19 cellular contexts compared by ENCODE assay signal in the genomic region with DNA sequence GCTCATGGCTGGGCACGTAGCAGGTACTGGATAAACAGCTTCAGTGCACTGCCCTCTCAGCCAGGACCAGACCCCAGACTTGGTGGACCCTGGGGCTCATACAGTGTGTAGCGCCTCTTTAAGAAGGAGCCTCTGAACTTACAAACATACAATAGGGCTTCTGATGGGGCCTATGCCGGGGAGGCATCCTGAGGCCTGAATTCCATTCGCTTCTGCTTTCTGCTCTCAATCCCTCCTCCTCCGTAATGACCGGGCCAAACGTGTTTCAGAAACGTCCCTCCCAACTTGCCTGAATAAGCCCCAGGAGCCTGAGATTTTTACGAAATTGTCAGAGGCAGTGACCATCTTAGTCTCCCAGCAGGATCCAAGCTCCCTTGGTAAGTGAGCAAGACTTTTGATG.
DNase-seq lines count a peak whose midpoint lies in the region; ATAC-seq, FAIRE-seq and TF ChIP-seq lines count a peak whose summit lies in the region.
"Had no signal": no experiment of that assay in that cellular context is flagged by ENCODE, and none has a peak within 500 bp of the region (broad histone marks: within the 10 kb centered on the region; RNA-seq: fewer than 3 reads in every experiment).

No MANE protein-coding gene starts in this region.

- CTCF ChIA-PET in activated CD8-positive, alpha-beta T cell treated with anti-CD3 and anti-CD28 coated beads, Interleukin-2, amount 10 ng/mL, durations not matched to agents 7 days and 5 days (lab: Charles Lee): no interaction called here

- no peaks in the 10 kb centered on the region for H3K9me3 ChIP-seq in right atrium auricular region
- H3K9me3 ChIP-seq in SJCRH30 (replicated peaks): no peaks in the 10 kb centered on the region
- no peaks in the 10 kb centered on the region for H3K9me3 ChIP-seq in mucosa of descending colon
- H3K9me3 ChIP-seq: ovary, testis had no signal

- H3K27ac ChIP-seq in right atrium auricular region (no peak overlapping the region), SJCRH30 (peak overlapping the region; percentile 4; the same call in 1 of the 2 replicates)
- H3K27ac ChIP-seq: ovary, testis had no signal

- POLR2A ChIA-PET in activated CD8-positive, alpha-beta T cell treated with anti-CD3 and anti-CD28 coated beads, Interleukin-2, amount 10 ng/mL, durations not matched to agents 7 days and 5 days (lab: Charles Lee): no interaction called here

- no peaks in the 10 kb centered on the region for H3K27me3 Mint-ChIP-seq in activated CD8-positive, alpha-beta T cell treated with anti-CD3 and anti-CD28 coated beads, Interleukin-2, amount 10 ng/mL, durations not matched to agents 7 days and 5 days (ENCODE audit: low read depth)

- intact Hi-C loops in cardiac septum (cut with DNase I) (no loop called here), left colon (cut with DNase I, micrococcal nuclease) (no loop called here), mucosa of descending colon (cut with DNase I, micrococcal nuclease) (no loop called here)

- H3K27me3 ChIP-seq in right atrium auricular region (no peaks in the 10 kb centered on the region), SJCRH30 (no peaks in the 10 kb centered on the region)
- H3K27me3 ChIP-seq: ovary, testis had no signal

- ATAC-seq in left colon (no peak), mucosa of descending colon (no peak)
- no peak for ATAC-seq in activated CD8-positive, alpha-beta T cell treated with anti-CD3 and anti-CD28 coated beads, Interleukin-2, amount 10 ng/mL, durations not matched to agents 7 days and 5 days
- ATAC-seq: Right ventricle myocardium inferior had no signal

- H3K4me1 ChIP-seq in right atrium auricular region (no peaks in the 10 kb centered on the region), SJCRH30 (peaks cover 21% of the 10 kb centered on the region), mucosa of descending colon (ENCODE audit: low read depth) (no peaks in the 10 kb centered on the region)
- H3K4me1 ChIP-seq: testis had no signal

- FAIRE-seq in HTR-8/SVneo (lab: Jason Lieb, UNC): no peak

- no peaks in the 10 kb centered on the region for H3K36me3 ChIP-seq in right atrium auricular region
- H3K36me3 ChIP-seq in SJCRH30: no peaks in the 10 kb centered on the region
- no peaks in the 10 kb centered on the region for H3K36me3 ChIP-seq in mucosa of descending colon (ENCODE audit: low read depth)
- H3K36me3 ChIP-seq: ovary had no signal

- H3K36me3 Mint-ChIP-seq in activated CD8-positive, alpha-beta T cell treated with anti-CD3 and anti-CD28 coated beads, Interleukin-2, amount 10 ng/mL, durations not matched to agents 7 days and 5 days (ENCODE audit: low read depth): no peaks in the 10 kb centered on the region
- H3K36me3 Mint-ChIP-seq: CD4-positive, CD25-positive, alpha-beta regulatory T cell had no signal

- no peaks in the 10 kb centered on the region for H3K4me1 Mint-ChIP-seq in activated CD8-positive, alpha-beta T cell treated with anti-CD3 and anti-CD28 coated beads, Interleukin-2, amount 10 ng/mL, durations not matched to agents 7 days and 5 days (ENCODE audit: low read depth)

- DNase-seq in cardiac septum (ENCODE audit: low spot score): peak; percentile 19
- no peak for DNase-seq in right atrium auricular region (ENCODE audit: low spot score)
- peak in 1 of 2 experiments; percentile 34 for DNase-seq in SJCRH30
- peak; percentile 69 for DNase-seq in islet precursor cell
- DNase-seq in left colon: no peak
- no peak for DNase-seq in activated CD8-positive, alpha-beta T cell treated with anti-CD3 and anti-CD28 coated beads, Interleukin-2, amount 10 ng/mL, durations not matched to agents 7 days and 5 days
- no peak for DNase-seq in mucosa of descending colon
- no peak for DNase-seq in HTR-8/SVneo (ENCODE audit: insufficient read length, low spot score)
- DNase-seq: 8988T; activated CD4-positive, CD25-positive, alpha-beta regulatory T cell treated with anti-CD3 and anti-CD28 coated beads, Interleukin-2, amount 50 U/mL, for 72 hours; CD4-positive, CD25-positive, alpha-beta regulatory T cell; cerebellar nuclear complex; left cardiac atrium; ovary; stimulated activated CD4-positive, alpha-beta T cell treated with anti-CD3 and anti-CD28 coated beads, Interleukin-4, amount 100 ng/mL, for 4 hours; stimulated activated CD8-positive, alpha-beta memory T cell treated with anti-CD3 and anti-CD28 coated beads, Interleukin-4, amount 100 ng/mL, for 48 hours; testis had no signal

- no peak overlapping the region for H3K4me3 Mint-ChIP-seq in activated CD8-positive, alpha-beta T cell treated with anti-CD3 and anti-CD28 coated beads, Interleukin-2, amount 10 ng/mL, durations not matched to agents 7 days and 5 days
- H3K4me3 Mint-ChIP-seq: CD4-positive, CD25-positive, alpha-beta regulatory T cell had no signal

- H3K4me3 ChIP-seq in right atrium auricular region (no peak overlapping the region), SJCRH30 (no peak overlapping the region), mucosa of descending colon (no peak overlapping the region)
- H3K4me3 ChIP-seq: ovary, skin epidermis, testis had no signal

- no peaks in the 10 kb centered on the region for H3K9me3 Mint-ChIP-seq in activated CD8-positive, alpha-beta T cell treated with anti-CD3 and anti-CD28 coated beads, Interleukin-2, amount 10 ng/mL, durations not matched to agents 7 days and 5 days (ENCODE audit: insufficient read depth)
- H3K9me3 Mint-ChIP-seq: CD4-positive, CD25-positive, alpha-beta regulatory T cell had no signal

- H3K27ac Mint-ChIP-seq in activated CD8-positive, alpha-beta T cell treated with anti-CD3 and anti-CD28 coated beads, Interleukin-2, amount 10 ng/mL, durations not matched to agents 7 days and 5 days: no peak overlapping the region

- TF ChIP-seq CTCF in right atrium auricular region (IDR thresholded peaks at IDR 0.05) (no peak), mucosa of descending colon (IDR thresholded peaks at IDR 0.05) (no peak)

Comparison
In these comparisons a context has a peak if more than half of its experiments do, and no peak if none do; other contexts are left out.
1. DNase-seq: peak in cardiac septum (single experiment) and islet precursor cell (single experiment); none in right atrium auricular region (single experiment), left colon (0 of 2), activated CD8-positive, alpha-beta T cell treated with anti-CD3 and anti-CD28 coated beads, Interleukin-2, amount 10 ng/mL, durations not matched to agents 7 days and 5 days (single experiment), mucosa of descending colon (0 of 3) and HTR-8/SVneo (single experiment).